Comparison of ENCODE assay signal across 20 cellular contexts in the genomic region with DNA sequence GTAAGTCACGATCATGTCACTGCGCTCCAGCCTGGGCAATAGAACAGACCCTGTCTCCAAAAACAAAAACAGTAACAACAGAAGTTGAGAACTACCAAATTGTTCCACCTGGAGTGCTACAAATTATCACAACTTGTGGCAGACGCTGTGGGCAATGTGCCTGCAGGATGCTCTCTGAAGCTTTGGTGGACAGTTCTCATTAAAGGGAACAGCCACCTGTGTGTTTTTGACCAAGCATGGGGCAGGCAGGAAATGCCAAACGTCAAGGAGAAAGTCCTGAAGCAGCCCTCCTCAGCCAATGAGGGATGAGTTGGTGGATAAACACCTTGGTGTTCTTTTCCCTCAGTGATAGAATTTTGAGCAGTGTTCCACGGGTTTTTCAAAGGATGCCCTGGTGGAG. TPM values are rescaled to one million over a fixed set of nuclear protein-coding genes. Genes with fewer than 3 reads are reported as not detected.
"Had no signal": no experiment of that assay in that cellular context is flagged by ENCODE, and none has a peak within 500 bp of the region (broad histone marks: within the 10 kb centered on the region; RNA-seq: fewer than 3 reads in every experiment).

No MANE protein-coding gene starts in this region.

- H3K4me3 Mint-ChIP-seq: activated naive CD8-positive, alpha-beta T cell treated with anti-CD3 and anti-CD28 coated beads, Interleukin-2, amount 10 ng/mL, durations not matched to agents 7 days and 5 days; effector memory CD8-positive, alpha-beta T cell had no signal

- H3K4me3 ChIP-seq: heart left ventricle, lung, prostate gland, stomach, testis, upper lobe of left lung had no signal

- H3K9me3 ChIP-seq: heart left ventricle, prostate gland, stomach, testis, upper lobe of left lung had no signal

- DNase-seq: activated CD4-positive, CD25-positive, alpha-beta regulatory T cell treated with anti-CD3 and anti-CD28 coated beads, Interleukin-2, amount 50 U/mL, for 72 hours; activated naive CD4-positive, alpha-beta T cell; activated naive CD8-positive, alpha-beta T cell treated with anti-CD3 and anti-CD28 coated beads, Interleukin-2, amount 10 ng/mL, durations not matched to agents 7 days and 5 days; activated T-cell treated with anti-CD3 and anti-CD28 coated beads for 4 hours; aorta; effector memory CD8-positive, alpha-beta T cell; heart left ventricle; midbrain; stomach; T-helper 9 cell; testis; upper lobe of left lung had no signal

- H3K27me3 Mint-ChIP-seq: effector memory CD8-positive, alpha-beta T cell had no signal

- H3K27ac ChIP-seq: stomach, testis, upper lobe of left lung had no signal

- FAIRE-seq: frontal cortex, islet of Langerhans had no signal

- H3K9me3 Mint-ChIP-seq: activated naive CD8-positive, alpha-beta T cell treated with anti-CD3 and anti-CD28 coated beads, Interleukin-2, amount 10 ng/mL, durations not matched to agents 7 days and 5 days; effector memory CD8-positive, alpha-beta T cell had no signal

- H3K4me1 Mint-ChIP-seq: activated naive CD8-positive, alpha-beta T cell treated with anti-CD3 and anti-CD28 coated beads, Interleukin-2, amount 10 ng/mL, durations not matched to agents 7 days and 5 days had no signal

- H3K36me3 ChIP-seq: heart left ventricle, prostate gland, stomach, upper lobe of left lung had no signal

- H3K4me1 ChIP-seq: testis, upper lobe of left lung had no signal

- H3K27ac Mint-ChIP-seq: activated naive CD8-positive, alpha-beta T cell treated with anti-CD3 and anti-CD28 coated beads, Interleukin-2, amount 10 ng/mL, durations not matched to agents 7 days and 5 days; effector memory CD8-positive, alpha-beta T cell had no signal

- H3K36me3 Mint-ChIP-seq: activated naive CD8-positive, alpha-beta T cell treated with anti-CD3 and anti-CD28 coated beads, Interleukin-2, amount 10 ng/mL, durations not matched to agents 7 days and 5 days had no signal

- ATAC-seq: effector memory CD8-positive, alpha-beta T cell had no signal

- H3K27me3 ChIP-seq: heart left ventricle, stomach, testis, upper lobe of left lung had no signal

RNA-seq across cellular contexts. Expression of gene COX4I2, which starts 15.9 kb away (rescaled TPM):
- total RNA-seq: activated naive CD8-positive, alpha-beta T cell treated with anti-CD3 and anti-CD28 coated beads, Interleukin-2, amount 10 ng/mL, durations not matched to agents 7 days and 5 days; chondrocyte; dermis blood vessel endothelial cell; myocyte had no signal
- polyA plus RNA-seq: neural cell had no signal
